In genomic region chr10:95229724-95230627, GRCh38 we compare ENCODE assay signal across 8 cellular contexts. TPM values are rescaled to one million over a fixed set of nuclear protein-coding genes. Genes with fewer than 3 reads are reported as not detected.
DNase-seq lines count a peak whose midpoint lies in the region; ATAC-seq and TF ChIP-seq lines count a peak whose summit lies in the region.

No MANE protein-coding gene starts in this region.

- peak overlapping the region; percentile 78 for H3K4me2 ChIP-seq in mammary epithelial cell (ENCODE audit: insufficient read depth, low read depth, low read length)
- no peak overlapping the region for H3K4me2 ChIP-seq in mesenchymal stem cell (ENCODE audit: low read length, poor library complexity, severe bottlenecking)

- H3K9me3 ChIP-seq in mammary epithelial cell (replicated peaks; ENCODE audit: insufficient read depth, low read length) (no peaks in the 10 kb centered on the region), mesenchymal stem cell (ENCODE audit: control insufficient read depth, low read length) (peaks cover 24% of the 10 kb centered on the region)

- H2AK5ac ChIP-seq in mesenchymal stem cell (ENCODE audit: low read length, severe bottlenecking): peak overlapping the region; percentile 50

- H3K36me3 ChIP-seq in mammary epithelial cell (ENCODE audit: insufficient read depth, low read length) (peaks cover 8% of the 10 kb centered on the region), mesenchymal stem cell (ENCODE audit: control insufficient read depth in 1 of 2, insufficient read depth in 2 of 2, low read depth in 1 of 2, low read length in 2 of 2) (peaks cover 0 to 18% of the 10 kb centered on the region in 2 experiments)

- dilution Hi-C loops in mammary epithelial cell (cut with HindIII; ENCODE audit: low sequenced_read_pairs): loop anchor here (5.0 kb wide), 1 partner anchor 132 kb away; no protein-coding TSS in a partner anchor

- H4K91ac ChIP-seq in mesenchymal stem cell (ENCODE audit: low read length): peak overlapping the region; percentile 40

- BruUV-seq in mammary epithelial cell (replicated peaks; lab: Mats Ljungman, UMichigan): TSS peak; percentile 79

- POLR2A ChIA-PET in AG04449 (lab: Yijun Ruan, JAX): interaction anchor here (0.6 to 1.0 kb wide), 2 partner anchors 37 to 79 kb away, joined by 3 to 7 read pairs; no protein-coding TSS in a partner anchor

- H3K4me1 ChIP-seq in mammary epithelial cell (ENCODE audit: insufficient read depth, low read length) (peaks cover 32% of the 10 kb centered on the region), mesenchymal stem cell (ENCODE audit: control insufficient read depth, insufficient read depth, low read depth, low read length) (peaks cover 16% of the 10 kb centered on the region)

- TF ChIP-seq CTCF in AG04449 (IDR thresholded peaks at IDR 0.05; ENCODE audit: insufficient read depth, low read length, missing control alignments): no peak
- TF ChIP-seq CTCF in mammary epithelial cell (conservative IDR thresholded peaks at IDR 0.05 in 1 of 2, IDR thresholded peaks at IDR 0.05 in 1 of 2; ENCODE audit: extremely low read depth in 1 of 2, insufficient read depth in 1 of 2, low read depth in 1 of 2, low read length in 2 of 2): no peak

- CTCF ChIA-PET in AG04449 (lab: Yijun Ruan, JAX) (interaction anchor here (0.9 to 4.6 kb wide), 4 partner anchors 13 to 132 kb away, joined by 3 to 26 read pairs (median 4); no protein-coding TSS in a partner anchor), mammary epithelial cell (lab: Charles Lee; ENCODE audit: low non-redundant PET) (no interaction called here)

- peak overlapping the region; percentile 96 for H4K8ac ChIP-seq in mesenchymal stem cell (ENCODE audit: low read length)

- H2BK12ac ChIP-seq in mesenchymal stem cell (ENCODE audit: low read length in 2 of 2): peak overlapping the region; percentile 73 to 75

- peak overlapping the region; percentile 82 for H2BK120ac ChIP-seq in mesenchymal stem cell (ENCODE audit: low read depth, low read length)

- H3K9ac ChIP-seq in mammary epithelial cell (ENCODE audit: insufficient read depth, low read length) (peak overlapping the region; percentile 86), mesenchymal stem cell (ENCODE audit: low read length) (peak overlapping the region; percentile 64)

- peak; percentile 97 for DNase-seq in AG04449 (ENCODE audit: low read depth, low spot score)
- DNase-seq in HT-29 (ENCODE audit: low spot score): peak; percentile 49
- peak; percentile 96 for DNase-seq in mammary epithelial cell
- peak; percentile 96 for DNase-seq in mesenchymal stem cell
- no peak for DNase-seq in AML-193 (lab: John Stamatoyannopoulos, UW)
- DNase-seq in NCI-H82 treated with DMSO at 0.1 percent for 48 hours (lab: John Stamatoyannopoulos, UW; ENCODE audit: unreplicated experiment): no peak

- H4K20me1 ChIP-seq in mammary epithelial cell (ENCODE audit: insufficient read depth, low read length): no peaks in the 10 kb centered on the region

- H3K27ac ChIP-seq in mammary epithelial cell (ENCODE audit: insufficient read depth, low read depth, low read length): peak overlapping the region; percentile 100
- H3K27ac ChIP-seq in mesenchymal stem cell (ENCODE audit: low read length, poor library complexity, severe bottlenecking): peak overlapping the region; percentile 100

- intact Hi-C loops in mammary epithelial cell (cut with micrococcal nuclease): loop anchor here (2.0 kb wide), 1 partner anchor 37 kb away; no protein-coding TSS in a partner anchor

- peaks cover under 1% of the 10 kb centered on the region for H3K79me1 ChIP-seq in mesenchymal stem cell (replicated peaks; ENCODE audit: low read length, poor library complexity, severe bottlenecking)

- H2AFZ ChIP-seq in mammary epithelial cell (ENCODE audit: low read depth, low read length) (peak overlapping the region; percentile 58), mesenchymal stem cell (ENCODE audit: low read depth, low read length) (no peak overlapping the region)

- no peak overlapping the region for H3K4me3 ChIP-seq in AG04449 (ENCODE audit: low read depth, low read length)
- H3K4me3 ChIP-seq in mammary epithelial cell (replicated peaks in 1 of 3; ENCODE audit: insufficient read depth in 1 of 3, low read depth in 2 of 3, low read length in 3 of 3): peak overlapping the region in 1 of 3 experiments; percentile 28
- H3K4me3 ChIP-seq in mesenchymal stem cell (ENCODE audit: insufficient read depth in 1 of 2, low read depth in 1 of 2, low read length in 2 of 2): peak overlapping the region in 1 of 2 experiments; percentile 66

- H3K4ac ChIP-seq in mesenchymal stem cell (ENCODE audit: low read depth in 1 of 2, low read length in 2 of 2): no peak overlapping the region

- H3K18ac ChIP-seq in mesenchymal stem cell (ENCODE audit: low read depth in 1 of 2, low read length in 2 of 2): peak overlapping the region; percentile 61 to 93

- ATAC-seq in GM21619 (IDR thresholded peaks at IDR 0.05; ENCODE audit: unreplicated experiment): no peak
- no peak for ATAC-seq in GM19467 (IDR thresholded peaks at IDR 0.05; ENCODE audit: unreplicated experiment)

- 39% methylated on average over 9 of the region's 10 CpGs for WGBS in mammary epithelial cell (ENCODE audit: low coverage, missing lambda C conversion rate)
- 13% methylated on average over 10 of the region's 10 CpGs for WGBS in mesenchymal stem cell

- no peak overlapping the region for H3K23ac ChIP-seq in mesenchymal stem cell (ENCODE audit: low read length in 2 of 2)

- no peak overlapping the region for H3K14ac ChIP-seq in mesenchymal stem cell (ENCODE audit: low read length in 2 of 2)

- H3K27me3 ChIP-seq in mammary epithelial cell (ENCODE audit: insufficient read depth, low read length): no peaks in the 10 kb centered on the region
- no peaks in the 10 kb centered on the region for H3K27me3 ChIP-seq in mesenchymal stem cell (ENCODE audit: control insufficient read depth in 1 of 2, insufficient read depth in 1 of 2, low read length in 2 of 2)

- H2BK5ac ChIP-seq in mesenchymal stem cell (ENCODE audit: low read depth, low read length, poor library complexity, severe bottlenecking): peak overlapping the region; percentile 57

- in situ Hi-C loops in mammary epithelial cell (cut with MboI; ENCODE audit: low sequenced_read_pairs in 2 of 2): no loop called here

- no peaks in the 10 kb centered on the region for H3K79me2 ChIP-seq in mammary epithelial cell (ENCODE audit: insufficient read depth, low read length)

- no peak overlapping the region for H2BK15ac ChIP-seq in mesenchymal stem cell (ENCODE audit: low read depth, poor library complexity, severe bottlenecking)

RNA-seq across cellular contexts. Expression of gene ACSM6, which starts 35.9 kb away (rescaled TPM):
- not detected in 2 replicates for total RNA-seq in HT-29 (2014; rRNA removed; shearing (Covaris generic))
- total RNA-seq in mammary epithelial cell: not detected
- not detected for polyA plus RNA-seq in mammary epithelial cell
- polyA minus RNA-seq in mammary epithelial cell: not detected
- not detected for polyA plus RNA-seq in mesenchymal stem cell (2013, experiment 1 of 2)
- polyA plus RNA-seq in mesenchymal stem cell (2013, experiment 2 of 2): not detected

Comparison
In these comparisons a context has a peak if more than half of its experiments do, and no peak if none do; other contexts are left out.
1. DNase-seq: peak in AG04449 (single experiment), HT-29 (single experiment), mammary epithelial cell (single experiment) and mesenchymal stem cell (single experiment); none in AML-193 (0 of 2) and NCI-H82 treated with DMSO at 0.1 percent for 48 hours (single experiment).